17 cellular contexts compared by ENCODE assay signal in the genomic region with DNA sequence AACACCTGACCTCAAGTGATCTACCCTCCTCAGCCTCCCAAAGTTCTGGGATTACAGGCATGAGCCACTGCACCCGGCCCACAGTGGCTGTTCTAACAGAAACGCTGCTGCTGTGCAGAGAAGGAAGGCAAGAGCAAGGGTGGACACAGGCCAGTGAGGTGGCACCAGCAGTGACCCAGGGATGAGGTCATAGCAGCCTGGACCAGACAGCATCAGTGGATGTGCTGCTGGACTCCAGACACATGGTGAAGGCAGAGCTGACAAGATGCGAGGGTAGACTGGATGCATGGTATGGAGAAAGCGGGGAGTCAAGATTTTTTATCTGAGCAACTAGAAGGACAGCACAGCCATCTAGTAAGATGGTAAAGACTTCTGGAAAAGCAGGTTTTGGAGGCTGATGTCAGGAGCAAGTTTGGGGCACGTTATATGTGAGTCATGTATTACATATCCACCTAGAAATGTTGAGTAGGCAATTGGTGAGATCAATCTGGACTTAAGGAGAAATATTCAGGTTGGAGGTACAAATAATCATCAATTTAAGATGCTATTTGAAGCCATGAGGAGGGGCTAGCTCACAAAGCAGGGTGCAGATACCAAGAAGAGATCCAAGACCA. TPM values are rescaled to one million over a fixed set of nuclear protein-coding genes. Genes with fewer than 3 reads are reported as not detected.
DNase-seq lines count a peak whose midpoint lies in the region; ATAC-seq and TF ChIP-seq lines count a peak whose summit lies in the region.
"Had no signal": no experiment of that assay in that cellular context is flagged by ENCODE, and none has a peak within 500 bp of the region (broad histone marks: within the 10 kb centered on the region; RNA-seq: fewer than 3 reads in every experiment).

No MANE protein-coding gene starts in this region.

- no peak overlapping the region for H3K9ac ChIP-seq in colonic mucosa (ENCODE audit: low read depth in 2 of 2, low read length in 2 of 2)

- no peak for TF ChIP-seq CTCF in colonic mucosa (IDR thresholded peaks at IDR 0.05)

- no peaks in the 10 kb centered on the region for H3K4me1 ChIP-seq in colonic mucosa

- ATAC-seq in HG02840 (IDR thresholded peaks at IDR 0.05; ENCODE audit: low FRiP score, unreplicated experiment) (no peak), HG03460 (IDR thresholded peaks at IDR 0.05; ENCODE audit: unreplicated experiment) (no peak)
- ATAC-seq: activated CD8-positive, alpha-beta T cell treated with anti-CD3 and anti-CD28 coated beads, Interleukin-2, amount 10 ng/mL, durations not matched to agents 7 days and 5 days; HepG2 had no signal

- H3K4me3 ChIP-seq in colonic mucosa: no peak overlapping the region

- H3K36me3 ChIP-seq in colonic mucosa: no peaks in the 10 kb centered on the region

- in situ Hi-C loops in Caki2 (cut with HindIII; ENCODE audit: low pct_unique_long_range_greater_than_20kb, low sequenced_read_pairs): no loop called here

- H3K27ac ChIP-seq in caudate nucleus (ENCODE audit: low read depth, low read length) (peak overlapping the region; percentile 27), colonic mucosa (no peak overlapping the region)

- intact Hi-C loops in colonic mucosa (cut with DNase I): no loop called here

- H3K9me3 ChIP-seq in colonic mucosa: no peaks in the 10 kb centered on the region

- no peaks in the 10 kb centered on the region for H3K27me3 ChIP-seq in colonic mucosa

- peak; percentile 10 for DNase-seq in Caki2 (ENCODE audit: low read depth)
- DNase-seq in LHCN-M2 (ENCODE audit: low read depth): peak; percentile 26
- no peak for DNase-seq in caudate nucleus (lab: John Stamatoyannopoulos, UW)
- peak; percentile 57 for DNase-seq in kidney tubule cell (ENCODE audit: low spot score)
- DNase-seq in activated CD8-positive, alpha-beta memory T cell treated with anti-CD3 and anti-CD28 coated beads for 24 hours: no peak
- no peak for DNase-seq in colonic mucosa
- DNase-seq: activated CD8-positive, alpha-beta T cell treated with anti-CD3 and anti-CD28 coated beads, Interleukin-2, amount 10 ng/mL, durations not matched to agents 7 days and 5 days; endodermal cell; glutamatergic neuron; NCI-H1048; retina; RPMI8226; stimulated activated CD4-positive, alpha-beta T cell treated with anti-CD3 and anti-CD28 coated beads, Interleukin-1b, Interleukin-23, amount 100 ng/mL, for 48 hours had no signal

RNA-seq across cellular contexts. Expression of gene TJP1, which starts 22.1 kb away (rescaled TPM):
- 25.0 and 39.3 TPM in 2 replicates for total RNA-seq in Caki2 (2014; rRNA removed; shearing (Covaris generic); ENCODE audit: low replicate concordance)
- total RNA-seq in LHCN-M2 (2014; rRNA removed) (34.9 and 40.4 TPM in 2 replicates), colonic mucosa (10 to 100 TPM; 47.2 to 70.1 TPM)
- 21.5 TPM for polyA plus RNA-seq in LHCN-M2 (2012)
- total RNA-seq: activated CD8-positive, alpha-beta T cell treated with anti-CD3 and anti-CD28 coated beads, Interleukin-2, amount 10 ng/mL, durations not matched to agents 7 days and 5 days; T-helper 1 cell treated with Interleukin-12 subunit alpha and Interleukin-12 subunit beta and Interleukin-4 antibody, amounts not matched to agents 30 ng/mL and 1 ng/mL, for 36 hours had no signal

Comparison
In these comparisons a context has a peak if more than half of its experiments do, and no peak if none do; other contexts are left out.
1. DNase-seq: peak in Caki2 (single experiment), LHCN-M2 (single experiment) and kidney tubule cell (single experiment); none in caudate nucleus (0 of 61), activated CD8-positive, alpha-beta memory T cell treated with anti-CD3 and anti-CD28 coated beads for 24 hours (single experiment) and colonic mucosa (single experiment).